ENCODE assay signal across 9 cellular contexts in the genomic region with DNA sequence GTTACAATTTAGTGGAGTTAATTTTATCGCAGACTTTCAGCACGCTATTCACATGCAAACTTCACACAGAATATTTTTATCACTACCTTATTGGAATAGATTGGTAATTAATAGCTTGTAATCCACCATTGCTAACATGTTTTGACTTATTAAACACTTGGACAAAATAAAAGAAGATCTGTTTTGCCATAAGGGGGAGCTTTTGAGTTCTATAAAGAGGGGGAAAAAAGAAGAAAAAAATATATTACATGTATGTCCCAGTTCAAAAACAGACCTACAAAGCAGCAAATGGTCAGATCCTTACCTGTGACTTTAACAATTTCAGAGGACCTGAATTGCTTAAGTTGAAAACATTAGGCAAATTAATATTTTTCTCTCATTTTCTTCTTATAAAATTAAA. TPM values are rescaled to one million over a fixed set of nuclear protein-coding genes. Genes with fewer than 3 reads are reported as not detected.
DNase-seq lines count a peak whose midpoint lies in the region; ATAC-seq and TF ChIP-seq lines count a peak whose summit lies in the region.
"Had no signal": no experiment of that assay in that cellular context is flagged by ENCODE, and none has a peak within 500 bp of the region (broad histone marks: within the 10 kb centered on the region; RNA-seq: fewer than 3 reads in every experiment).

No MANE protein-coding gene starts in this region.

- intact Hi-C loops in testis (cut with DNase I; ENCODE audit: low total_unique reads): loop anchor here (10.0 kb wide), 1 partner anchor 492 kb away; no protein-coding TSS in a partner anchor

- ATAC-seq in RWPE2 (ENCODE audit: low read depth) (no peak), HG02610 (IDR thresholded peaks at IDR 0.05; ENCODE audit: unreplicated experiment) (no peak)

- peak overlapping the region; percentile 49 for H3K27ac ChIP-seq in RWPE2 (ENCODE audit: poor library complexity, severe bottlenecking)
- peak overlapping the region; percentile 36 to 76 for H3K27ac ChIP-seq in testis

- H3K27me3 ChIP-seq in RWPE2 (ENCODE audit: insufficient read depth, poor library complexity, severe bottlenecking): peaks cover 12% of the 10 kb centered on the region
- no peaks in the 10 kb centered on the region for H3K27me3 ChIP-seq in testis

- 29 to 39% methylated on average over 2 of the region's 2 CpGs for WGBS in testis, 2 donors

- H3K36me3 ChIP-seq in RWPE2 (ENCODE audit: low read depth) (no peaks in the 10 kb centered on the region), testis (ENCODE audit: low read depth, missing control alignments) (no peaks in the 10 kb centered on the region)

- no peak for TF ChIP-seq POLR2A in testis (IDR thresholded peaks at IDR 0.05)

- H3K9me3 ChIP-seq in RWPE2 (ENCODE audit: severe bottlenecking) (no peaks in the 10 kb centered on the region), testis (no peaks in the 10 kb centered on the region)

- DNase-seq in NCI-H2171 treated with DMSO at 0.1 percent for 48 hours (lab: John Stamatoyannopoulos, UW) (peak; percentile 58), NCI-H2171 (lab: John Stamatoyannopoulos, UW) (no peak), RWPE2 (ENCODE audit: low spot score) (no peak), foreskin fibroblast (peak in 1 of 2 donors; percentile 71), testis (no peak), NCI-H2227 (lab: John Stamatoyannopoulos, UW; ENCODE audit: unreplicated experiment) (no peak)
- no peak for DNase-seq in activated naive CD4-positive, alpha-beta T cell (lab: John Stamatoyannopoulos, UW)
- DNase-seq: CD8-positive, alpha-beta memory T cell had no signal

- H3K4me1 ChIP-seq in RWPE2 (ENCODE audit: insufficient read depth, poor library complexity, severe bottlenecking) (peaks cover 20% of the 10 kb centered on the region), testis (peaks cover 15% of the 10 kb centered on the region)

- peak; percentile 61 for TF ChIP-seq CTCF in RWPE2 (IDR thresholded peaks at IDR 0.05; ENCODE audit: poor library complexity, severe bottlenecking)
- TF ChIP-seq CTCF in foreskin fibroblast (IDR thresholded peaks at IDR 0.05; ENCODE audit: low read depth, low read length): peak; percentile 37
- peak; percentile 18 to 28 (median 25) for TF ChIP-seq CTCF in testis (IDR thresholded peaks at IDR 0.05)

- no peak overlapping the region for H3K4me3 ChIP-seq in RWPE2 (ENCODE audit: severe bottlenecking)
- H3K4me3 ChIP-seq in foreskin fibroblast (ENCODE audit: low read depth in 1 of 2, low read length in 2 of 2): peak overlapping the region; percentile 69 to 72
- no peak overlapping the region for H3K4me3 ChIP-seq in testis

RNA-seq across cellular contexts. Expression of a gene that starts 1.2 kb away (rescaled TPM):
- 1 to 10 TPM; 1.9 to 5.1 TPM for total RNA-seq in testis
- 4.1 TPM for polyA plus RNA-seq in testis (ENCODE audit: insufficient read depth, low read depth, low replicate concordance)
- total RNA-seq: CD8-positive, alpha-beta memory T cell had no signal
- polyA plus RNA-seq: CD8-positive, alpha-beta memory T cell had no signal

Comparison
In these comparisons a context has a peak if more than half of its experiments do, and no peak if none do; other contexts are left out.
1. H3K4me3 ChIP-seq: peak in foreskin fibroblast (2 of 2); none in RWPE2 (single experiment) and testis (0 of 2).
2. Peak in every context shown above with its lines, with median percentiles within 50 percentile points of each other: CTCF ChIP-seq.